Comparison of ENCODE assay signal across 27 cellular contexts in the genomic region with DNA sequence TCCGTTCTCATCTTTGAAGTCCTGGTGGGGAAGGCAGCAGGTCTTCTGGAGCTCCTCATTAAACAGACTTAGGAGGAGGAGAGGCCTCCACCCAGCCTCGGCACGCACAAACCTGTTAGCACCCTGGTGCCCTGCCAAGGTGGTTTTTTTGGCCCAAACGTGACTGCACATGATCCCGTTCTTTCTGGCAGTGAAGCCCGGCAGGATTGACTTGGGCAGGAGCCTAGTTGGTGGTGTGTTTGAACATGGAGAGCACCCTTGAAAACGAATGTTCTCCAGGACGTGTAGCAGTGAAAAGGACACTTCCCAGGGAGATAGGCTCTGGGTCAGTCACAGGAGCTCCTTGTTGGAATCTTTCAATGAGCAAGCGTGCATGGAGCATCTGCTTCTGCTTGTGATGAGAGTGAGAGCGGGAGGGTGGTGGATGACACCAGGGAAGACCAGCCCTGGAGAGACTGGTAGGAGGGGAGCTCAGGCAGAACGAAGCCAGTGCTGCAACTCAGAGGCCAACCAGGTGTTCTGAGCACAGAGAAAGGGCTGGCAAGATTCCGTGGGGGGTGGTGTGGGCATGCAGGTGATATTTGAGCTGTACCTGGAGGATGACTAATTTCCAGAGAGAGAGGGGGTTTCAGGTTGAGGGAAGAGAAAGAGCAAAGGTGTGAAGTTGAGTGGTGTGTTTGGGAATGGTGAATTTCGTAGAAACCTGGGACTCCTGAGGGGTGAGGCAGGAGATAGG.
DNase-seq lines count a peak whose midpoint lies in the region; ATAC-seq and TF ChIP-seq lines count a peak whose summit lies in the region.
"Had no signal": no experiment of that assay in that cellular context is flagged by ENCODE, and none has a peak within 500 bp of the region (broad histone marks: within the 10 kb centered on the region; RNA-seq: fewer than 3 reads in every experiment).

No MANE protein-coding gene starts in this region.

- H3K27me3 ChIP-seq in right atrium auricular region (no peaks in the 10 kb centered on the region), esophagus squamous epithelium (no peaks in the 10 kb centered on the region), BE2C (no peaks in the 10 kb centered on the region)
- H3K27me3 ChIP-seq in naive thymus-derived CD4-positive, alpha-beta T cell (ENCODE audit: control insufficient read depth in 2 of 2, insufficient read depth in 2 of 2, low read length in 2 of 2): no peaks in the 10 kb centered on the region
- H3K27me3 ChIP-seq: Peyer's patch had no signal

- H3K9me3 ChIP-seq in right atrium auricular region: no peaks in the 10 kb centered on the region
- H3K9me3 ChIP-seq in esophagus squamous epithelium: no peaks in the 10 kb centered on the region
- no peaks in the 10 kb centered on the region for H3K9me3 ChIP-seq in BE2C
- no peaks in the 10 kb centered on the region for H3K9me3 ChIP-seq in naive thymus-derived CD4-positive, alpha-beta T cell (ENCODE audit: control insufficient read depth in 2 of 3, low read length in 3 of 3)
- H3K9me3 ChIP-seq: mucosa of descending colon, Peyer's patch had no signal

- H3K27me3 Mint-ChIP-seq in mesothelial cell of epicardium (ENCODE audit: low read depth): no peaks in the 10 kb centered on the region
- peaks cover 4 to 16% (median 8%) of the 10 kb centered on the region in 5 donors for H3K27me3 Mint-ChIP-seq in naive thymus-derived CD4-positive, alpha-beta T cell
- H3K27me3 Mint-ChIP-seq: activated CD8-positive, alpha-beta memory T cell treated with anti-CD3 and anti-CD28 coated beads, Interleukin-2, amount 10 ng/mL, durations not matched to agents 7 days and 5 days had no signal

- H3K4me1 ChIP-seq in right atrium auricular region (peaks cover 0 to 50% of the 10 kb centered on the region in 2 donors), esophagus squamous epithelium (peaks cover 16 to 71% (median 49%) of the 10 kb centered on the region in 3 donors), BE2C (no peaks in the 10 kb centered on the region)
- no peaks in the 10 kb centered on the region for H3K4me1 ChIP-seq in naive thymus-derived CD4-positive, alpha-beta T cell (ENCODE audit: control insufficient read depth in 2 of 2, insufficient read depth in 2 of 2, low read length in 2 of 2)
- H3K4me1 ChIP-seq: Peyer's patch had no signal

- no peak overlapping the region for H3K4me3 Mint-ChIP-seq in mesothelial cell of epicardium
- H3K4me3 Mint-ChIP-seq in stimulated activated effector memory CD8-positive, alpha-beta T cell treated with anti-CD3 and anti-CD28 coated beads, Interleukin-12 subunit alpha, Interleukin-12 subunit beta, amount 100 ng/mL, for 72 hours: no peak overlapping the region
- no peak overlapping the region for H3K4me3 Mint-ChIP-seq in naive thymus-derived CD4-positive, alpha-beta T cell
- H3K4me3 Mint-ChIP-seq: activated CD4-positive, alpha-beta T cell treated with anti-CD3 and anti-CD28 coated beads, Interleukin-2, amount 10 ng/mL, durations not matched to agents 24 days and 14 days; activated CD8-positive, alpha-beta memory T cell treated with anti-CD3 and anti-CD28 coated beads, Interleukin-2, amount 10 ng/mL, durations not matched to agents 7 days and 5 days; activated naive CD4-positive, alpha-beta T cell treated with anti-CD3 and anti-CD28 coated beads, Interleukin-2, amount 50 U/mL, for 24 hours; neural crest cell; stimulated activated naive B cell treated with anti-CD40 and anti-IgM and Interleukin-4, amounts not matched to agents 10 μg/mL and 1 μg/mL and 100 μg/mL, for 72 hours; T-helper 1 cell treated with Interleukin-12 subunit alpha and Interleukin-12 subunit beta and Interleukin-4 antibody, amounts not matched to agents 30 μg/mL and 1 μg/mL, for 36 hours had no signal

- CTCF ChIA-PET in naive thymus-derived CD4-positive, alpha-beta T cell (lab: Charles Lee): interaction anchor here (0.6 kb wide), 1 partner anchor 245 kb away, joined by 3 read pairs; no protein-coding TSS in a partner anchor

- no peak for TF ChIP-seq POLR2A in esophagus squamous epithelium (IDR thresholded peaks at IDR 0.05)

- H3K4me3 ChIP-seq in right atrium auricular region: no peak overlapping the region
- H3K4me3 ChIP-seq in esophagus squamous epithelium: no peak overlapping the region
- H3K4me3 ChIP-seq in BE2C (ENCODE audit: low read depth, low read length): no peak overlapping the region
- H3K4me3 ChIP-seq in naive thymus-derived CD4-positive, alpha-beta T cell (ENCODE audit: low read length): no peak overlapping the region
- H3K4me3 ChIP-seq: mucosa of descending colon, Peyer's patch, smooth muscle cell had no signal

- H3K36me3 ChIP-seq in right atrium auricular region (no peaks in the 10 kb centered on the region), esophagus squamous epithelium (peaks cover 0 to 7% (median 0%) of the 10 kb centered on the region in 3 donors), BE2C (no peaks in the 10 kb centered on the region)
- no peaks in the 10 kb centered on the region for H3K36me3 ChIP-seq in naive thymus-derived CD4-positive, alpha-beta T cell (ENCODE audit: control insufficient read depth in 2 of 3, insufficient read depth in 3 of 3, low read length in 3 of 3)

- peaks cover 53% of the 10 kb centered on the region for H3K4me1 Mint-ChIP-seq in mesothelial cell of epicardium
- peaks cover 22% of the 10 kb centered on the region for H3K4me1 Mint-ChIP-seq in stimulated activated effector memory CD8-positive, alpha-beta T cell treated with anti-CD3 and anti-CD28 coated beads, Interleukin-12 subunit alpha, Interleukin-12 subunit beta, amount 100 ng/mL, for 72 hours
- no peaks in the 10 kb centered on the region for H3K4me1 Mint-ChIP-seq in naive thymus-derived CD4-positive, alpha-beta T cell
- H3K4me1 Mint-ChIP-seq: activated CD8-positive, alpha-beta memory T cell treated with anti-CD3 and anti-CD28 coated beads, Interleukin-2, amount 10 ng/mL, durations not matched to agents 7 days and 5 days; activated naive CD4-positive, alpha-beta T cell treated with anti-CD3 and anti-CD28 coated beads, Interleukin-2, amount 50 U/mL, for 24 hours; stimulated activated naive B cell treated with anti-CD40 and anti-IgM and Interleukin-4, amounts not matched to agents 10 μg/mL and 1 μg/mL and 100 μg/mL, for 72 hours had no signal

- TF ChIP-seq CTCF in right atrium auricular region (IDR thresholded peaks at IDR 0.05) (no peak), esophagus squamous epithelium (IDR thresholded peaks at IDR 0.05) (no peak), mesothelial cell of epicardium (IDR thresholded peaks at IDR 0.05; ENCODE audit: unreplicated experiment) (no peak), BE2C (IDR thresholded peaks at IDR 0.05; ENCODE audit: low read depth, low read length) (no peak)

- H3K27ac ChIP-seq in right atrium auricular region (peak overlapping the region in 1 of 2 donors; percentile 60), esophagus squamous epithelium (peak overlapping the region; percentile 72 to 88 (median 82))
- H3K27ac ChIP-seq in naive thymus-derived CD4-positive, alpha-beta T cell (ENCODE audit: low read depth, low read length): no peak overlapping the region
- H3K27ac ChIP-seq: Peyer's patch had no signal

- POLR2A ChIA-PET in naive thymus-derived CD4-positive, alpha-beta T cell (lab: Charles Lee): interaction anchor here (0.9 kb wide), 1 partner anchor 9 kb away, joined by 3 read pairs; no protein-coding TSS in a partner anchor

- peak; percentile 62 for ATAC-seq in Right ventricle myocardium superior (ENCODE audit: poor library complexity)
- ATAC-seq in stimulated activated effector memory CD8-positive, alpha-beta T cell treated with anti-CD3 and anti-CD28 coated beads, Interleukin-12 subunit alpha, Interleukin-12 subunit beta, amount 100 ng/mL, for 72 hours: no peak
- ATAC-seq in GM21723 (IDR thresholded peaks at IDR 0.05; ENCODE audit: unreplicated experiment): no peak
- ATAC-seq in naive thymus-derived CD4-positive, alpha-beta T cell: no peak
- ATAC-seq: activated CD8-positive, alpha-beta memory T cell treated with anti-CD3 and anti-CD28 coated beads, Interleukin-2, amount 10 ng/mL, durations not matched to agents 7 days and 5 days; left colon; mucosa of descending colon; stimulated activated naive B cell treated with anti-CD40 and anti-IgM and Interleukin-4, amounts not matched to agents 10 μg/mL and 1 μg/mL and 100 μg/mL, for 72 hours had no signal

- intact Hi-C loops in Right ventricle myocardium superior (cut with DNase I): loop anchor here (10.0 kb wide), 1 partner anchor 53 kb away; no protein-coding TSS in a partner anchor
- intact Hi-C loops in esophagus squamous epithelium (cut with DNase I): no loop called here
- intact Hi-C loops in naive thymus-derived CD4-positive, alpha-beta T cell (cut with micrococcal nuclease): no loop called here

- peak overlapping the region; percentile 99 for H3K27ac Mint-ChIP-seq in mesothelial cell of epicardium
- H3K27ac Mint-ChIP-seq in stimulated activated effector memory CD8-positive, alpha-beta T cell treated with anti-CD3 and anti-CD28 coated beads, Interleukin-12 subunit alpha, Interleukin-12 subunit beta, amount 100 ng/mL, for 72 hours: no peak overlapping the region
- no peak overlapping the region for H3K27ac Mint-ChIP-seq in naive thymus-derived CD4-positive, alpha-beta T cell
- H3K27ac Mint-ChIP-seq: activated CD4-positive, alpha-beta T cell treated with anti-CD3 and anti-CD28 coated beads, Interleukin-2, amount 10 ng/mL, durations not matched to agents 24 days and 14 days; activated CD8-positive, alpha-beta memory T cell treated with anti-CD3 and anti-CD28 coated beads, Interleukin-2, amount 10 ng/mL, durations not matched to agents 7 days and 5 days; activated naive CD4-positive, alpha-beta T cell treated with anti-CD3 and anti-CD28 coated beads, Interleukin-2, amount 50 U/mL, for 24 hours; stimulated activated naive B cell treated with anti-CD40 and anti-IgM and Interleukin-4, amounts not matched to agents 10 μg/mL and 1 μg/mL and 100 μg/mL, for 72 hours; T-helper 1 cell treated with Interleukin-12 subunit alpha and Interleukin-12 subunit beta and Interleukin-4 antibody, amounts not matched to agents 30 μg/mL and 1 μg/mL, for 36 hours had no signal

- H3K36me3 Mint-ChIP-seq in mesothelial cell of epicardium: peaks cover 56% of the 10 kb centered on the region
- H3K36me3 Mint-ChIP-seq in stimulated activated effector memory CD8-positive, alpha-beta T cell treated with anti-CD3 and anti-CD28 coated beads, Interleukin-12 subunit alpha, Interleukin-12 subunit beta, amount 100 ng/mL, for 72 hours: no peaks in the 10 kb centered on the region
- H3K36me3 Mint-ChIP-seq in naive thymus-derived CD4-positive, alpha-beta T cell: no peaks in the 10 kb centered on the region
- H3K36me3 Mint-ChIP-seq: activated CD8-positive, alpha-beta memory T cell treated with anti-CD3 and anti-CD28 coated beads, Interleukin-2, amount 10 ng/mL, durations not matched to agents 7 days and 5 days; activated naive CD4-positive, alpha-beta T cell treated with anti-CD3 and anti-CD28 coated beads, Interleukin-2, amount 50 U/mL, for 24 hours; stimulated activated naive B cell treated with anti-CD40 and anti-IgM and Interleukin-4, amounts not matched to agents 10 μg/mL and 1 μg/mL and 100 μg/mL, for 72 hours had no signal

- 50 to 55% methylated on average over 11 to 13 of the region's 13 CpGs for WGBS in esophagus squamous epithelium, 2 donors

- H3K9me3 Mint-ChIP-seq in mesothelial cell of epicardium: peaks cover 30% of the 10 kb centered on the region
- no peaks in the 10 kb centered on the region for H3K9me3 Mint-ChIP-seq in stimulated activated effector memory CD8-positive, alpha-beta T cell treated with anti-CD3 and anti-CD28 coated beads, Interleukin-12 subunit alpha, Interleukin-12 subunit beta, amount 100 ng/mL, for 72 hours
- peaks cover 0 to 8% (median 0%) of the 10 kb centered on the region in 11 donors for H3K9me3 Mint-ChIP-seq in naive thymus-derived CD4-positive, alpha-beta T cell
- H3K9me3 Mint-ChIP-seq: activated naive CD4-positive, alpha-beta T cell treated with anti-CD3 and anti-CD28 coated beads, Interleukin-2, amount 50 U/mL, for 24 hours; T-helper 1 cell treated with Interleukin-12 subunit alpha and Interleukin-12 subunit beta and Interleukin-4 antibody, amounts not matched to agents 30 μg/mL and 1 μg/mL, for 36 hours had no signal

- peak; percentile 57 for DNase-seq in Right ventricle myocardium superior
- no peak for DNase-seq in right atrium auricular region (ENCODE audit: low spot score)
- no peak for DNase-seq in esophagus squamous epithelium (lab: John Stamatoyannopoulos, UW)
- no peak for DNase-seq in mesothelial cell of epicardium (ENCODE audit: low spot score in 2 of 2, unreplicated experiment in 2 of 2)
- DNase-seq in BE2C: no peak
- DNase-seq in stimulated activated effector memory CD8-positive, alpha-beta T cell treated with anti-CD3 and anti-CD28 coated beads, Interleukin-12 subunit alpha, Interleukin-12 subunit beta, amount 100 ng/mL, for 72 hours (ENCODE audit: low spot score in 2 of 2): no peak
- DNase-seq in naive thymus-derived CD4-positive, alpha-beta T cell: no peak
- DNase-seq: activated CD4-positive, alpha-beta T cell treated with anti-CD3 and anti-CD28 coated beads, Interleukin-2, amount 10 ng/mL, durations not matched to agents 24 days and 14 days; activated CD8-positive, alpha-beta memory T cell treated with anti-CD3 and anti-CD28 coated beads, Interleukin-2, amount 10 ng/mL, durations not matched to agents 7 days and 5 days; anterior cingulate cortex; Calu3; cerebellar nuclear complex; EL; GOT3; left colon; mucosa of descending colon; NCI-H1092; NCI-H2081; NCI-H510A treated with DMSO at 0.1 percent for 48 hours; NK-92 treated with Interleukin-12 subunit alpha and Interleukin-12 subunit beta, amount 100 ng/mL, for 24 hours; Peyer's patch; stimulated activated naive B cell treated with anti-CD40 and anti-IgM and Interleukin-4, amounts not matched to agents 10 μg/mL and 1 μg/mL and 100 μg/mL, for 72 hours had no signal
